Comparison of ENCODE assay signal across 1 cellular context in genomic region chr20:728022-728944, GRCh38.
A peak's percentile ranks its signal among the peaks of the same experiment; 100 is the strongest.
TF ChIP-seq lines count a peak whose summit lies in the region.

No MANE protein-coding gene starts in this region.

TF ChIP-seq in HepG2, 621 proteins besides CTCF, POLR2A, EP300 and RAD21 (continued from another document and continues in another):
- TF ChIP-seq ZBTB37 (CRISPR knock-in tag; IDR thresholded peaks at IDR 0.05) (no peak), NAIF1 (CRISPR knock-in tag; IDR thresholded peaks at IDR 0.05; ENCODE audit: borderline replicate concordance) (no peak), CHD4 (IDR thresholded peaks at IDR 0.05; ENCODE audit: borderline replicate concordance, low read length) (no peak), ZNF44 (CRISPR knock-in tag; IDR thresholded peaks at IDR 0.05) (no peak), CBX1 (IDR thresholded peaks at IDR 0.05; ENCODE audit: low read depth) (peak; percentile 47), MAFK (conservative IDR thresholded peaks at IDR 0.05 in 1 of 2, IDR thresholded peaks at IDR 0.05 in 1 of 2; ENCODE audit: low read length in 2 of 2) (no peak), ZNF180 (CRISPR knock-in tag; IDR thresholded peaks at IDR 0.05; ENCODE audit: borderline replicate concordance, low read depth) (no peak), CREBL2 (CRISPR knock-in tag; IDR thresholded peaks at IDR 0.05; ENCODE audit: borderline replicate concordance) (no peak), ZNF20 (CRISPR knock-in tag; IDR thresholded peaks at IDR 0.05) (no peak), ZNF546 (CRISPR knock-in tag; conservative IDR thresholded peaks at IDR 0.05) (no peak), ZNF839 (CRISPR knock-in tag; IDR thresholded peaks at IDR 0.05; ENCODE audit: borderline replicate concordance) (no peak), ZNF577 (CRISPR knock-in tag; IDR thresholded peaks at IDR 0.05; ENCODE audit: borderline replicate concordance, low read depth) (no peak), PHF20 (CRISPR knock-in tag; IDR thresholded peaks at IDR 0.05) (no peak), RARA (CRISPR knock-in tag; IDR thresholded peaks at IDR 0.05) (peak; percentile 23; the same call in 1 of the 2 replicates), ZNF570 (CRISPR knock-in tag; IDR thresholded peaks at IDR 0.05; ENCODE audit: borderline replicate concordance) (no peak), MAZ (IDR thresholded peaks at IDR 0.05; ENCODE audit: borderline replicate concordance, low read depth, low read length) (peak; percentile 32; the same call in 1 of the 2 replicates), MAZ (CRISPR knock-in tag; IDR thresholded peaks at IDR 0.05; ENCODE audit: low read depth) (peak; percentile 81), ATF1 (CRISPR knock-in tag; IDR thresholded peaks at IDR 0.05) (no peak), ZNF891 (CRISPR knock-in tag; IDR thresholded peaks at IDR 0.05) (peak; percentile 31; the same call in 1 of the 2 replicates), TRIM24 (CRISPR knock-in tag; IDR thresholded peaks at IDR 0.05) (no peak), HOXA3 (CRISPR knock-in tag; IDR thresholded peaks at IDR 0.05) (peak; percentile 38; the same call in 1 of the 2 replicates), ARNT2 (CRISPR knock-in tag; IDR thresholded peaks at IDR 0.05; ENCODE audit: low read depth) (peak; percentile 74), CC2D1A (CRISPR knock-in tag; IDR thresholded peaks at IDR 0.05) (no peak), ZNF670 (CRISPR knock-in tag; IDR thresholded peaks at IDR 0.05; ENCODE audit: borderline replicate concordance) (0 out of 2 replicates have a peak, but pooled peaks have one; percentile 54), SNRNP70 (IDR thresholded peaks at IDR 0.05; ENCODE audit: low read depth, low read length) (no peak), CHD2 (IDR thresholded peaks at IDR 0.05; ENCODE audit: low read depth, low read length) (no peak), ZNF24 (IDR thresholded peaks at IDR 0.05) (no peak), ZNF709 (CRISPR knock-in tag; IDR thresholded peaks at IDR 0.05) (0 out of 2 replicates have a peak, but pooled peaks have one; percentile 52), PTBP1 (IDR thresholded peaks at IDR 0.05; ENCODE audit: low read depth, low read length, poor library complexity, severe bottlenecking) (peak; percentile 56), NRL (CRISPR knock-in tag; IDR thresholded peaks at IDR 0.05; ENCODE audit: borderline replicate concordance) (no peak), RFXANK (CRISPR knock-in tag; IDR thresholded peaks at IDR 0.05) (no peak)
- TF ChIP-seq, protein P1, sequence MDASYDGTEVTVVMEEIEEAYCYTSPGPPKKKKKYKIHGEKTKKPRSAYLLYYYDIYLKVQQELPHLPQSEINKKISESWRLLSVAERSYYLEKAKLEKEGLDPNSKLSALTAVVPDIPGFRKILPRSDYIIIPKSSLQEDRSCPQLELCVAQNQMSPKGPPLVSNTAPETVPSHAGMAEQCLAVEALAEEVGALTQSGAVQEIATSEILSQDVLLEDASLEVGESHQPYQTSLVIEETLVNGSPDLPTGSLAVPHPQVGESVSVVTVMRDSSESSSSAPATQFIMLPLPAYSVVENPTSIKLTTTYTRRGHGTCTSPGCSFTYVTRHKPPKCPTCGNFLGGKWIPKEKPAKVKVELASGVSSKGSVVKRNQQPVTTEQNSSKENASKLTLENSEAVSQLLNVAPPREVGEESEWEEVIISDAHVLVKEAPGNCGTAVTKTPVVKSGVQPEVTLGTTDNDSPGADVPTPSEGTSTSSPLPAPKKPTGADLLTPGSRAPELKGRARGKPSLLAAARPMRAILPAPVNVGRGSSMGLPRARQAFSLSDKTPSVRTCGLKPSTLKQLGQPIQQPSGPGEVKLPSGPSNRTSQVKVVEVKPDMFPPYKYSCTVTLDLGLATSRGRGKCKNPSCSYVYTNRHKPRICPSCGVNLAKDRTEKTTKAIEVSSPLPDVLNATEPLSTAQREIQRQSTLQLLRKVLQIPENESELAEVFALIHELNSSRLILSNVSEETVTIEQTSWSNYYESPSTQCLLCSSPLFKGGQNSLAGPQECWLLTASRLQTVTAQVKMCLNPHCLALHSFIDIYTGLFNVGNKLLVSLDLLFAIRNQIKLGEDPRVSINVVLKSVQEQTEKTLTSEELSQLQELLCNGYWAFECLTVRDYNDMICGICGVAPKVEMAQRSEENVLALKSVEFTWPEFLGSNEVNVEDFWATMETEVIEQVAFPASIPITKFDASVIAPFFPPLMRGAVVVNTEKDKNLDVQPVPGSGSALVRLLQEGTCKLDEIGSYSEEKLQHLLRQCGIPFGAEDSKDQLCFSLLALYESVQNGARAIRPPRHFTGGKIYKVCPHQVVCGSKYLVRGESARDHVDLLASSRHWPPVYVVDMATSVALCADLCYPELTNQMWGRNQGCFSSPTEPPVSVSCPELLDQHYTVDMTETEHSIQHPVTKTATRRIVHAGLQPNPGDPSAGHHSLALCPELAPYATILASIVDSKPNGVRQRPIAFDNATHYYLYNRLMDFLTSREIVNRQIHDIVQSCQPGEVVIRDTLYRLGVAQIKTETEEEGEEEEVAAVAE (CRISPR knock-in tag; IDR thresholded peaks at IDR 0.05; ENCODE audit: borderline replicate concordance) = no peak
- TF ChIP-seq, protein P2, sequence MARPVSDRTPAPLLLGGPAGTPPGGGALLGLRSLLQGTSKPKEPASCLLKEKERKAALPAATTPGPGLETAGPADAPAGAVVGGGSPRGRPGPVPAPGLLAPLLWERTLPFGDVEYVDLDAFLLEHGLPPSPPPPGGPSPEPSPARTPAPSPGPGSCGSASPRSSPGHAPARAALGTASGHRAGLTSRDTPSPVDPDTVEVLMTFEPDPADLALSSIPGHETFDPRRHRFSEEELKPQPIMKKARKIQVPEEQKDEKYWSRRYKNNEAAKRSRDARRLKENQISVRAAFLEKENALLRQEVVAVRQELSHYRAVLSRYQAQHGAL (CRISPR knock-in tag; IDR thresholded peaks at IDR 0.05; ENCODE audit: not compliant biosample characterization) = no peak
- TF ChIP-seq, protein P3, sequence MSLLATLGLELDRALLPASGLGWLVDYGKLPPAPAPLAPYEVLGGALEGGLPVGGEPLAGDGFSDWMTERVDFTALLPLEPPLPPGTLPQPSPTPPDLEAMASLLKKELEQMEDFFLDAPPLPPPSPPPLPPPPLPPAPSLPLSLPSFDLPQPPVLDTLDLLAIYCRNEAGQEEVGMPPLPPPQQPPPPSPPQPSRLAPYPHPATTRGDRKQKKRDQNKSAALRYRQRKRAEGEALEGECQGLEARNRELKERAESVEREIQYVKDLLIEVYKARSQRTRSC (CRISPR knock-in tag; IDR thresholded peaks at IDR 0.05; ENCODE audit: low read depth) = no peak
- TF ChIP-seq, protein P4, sequence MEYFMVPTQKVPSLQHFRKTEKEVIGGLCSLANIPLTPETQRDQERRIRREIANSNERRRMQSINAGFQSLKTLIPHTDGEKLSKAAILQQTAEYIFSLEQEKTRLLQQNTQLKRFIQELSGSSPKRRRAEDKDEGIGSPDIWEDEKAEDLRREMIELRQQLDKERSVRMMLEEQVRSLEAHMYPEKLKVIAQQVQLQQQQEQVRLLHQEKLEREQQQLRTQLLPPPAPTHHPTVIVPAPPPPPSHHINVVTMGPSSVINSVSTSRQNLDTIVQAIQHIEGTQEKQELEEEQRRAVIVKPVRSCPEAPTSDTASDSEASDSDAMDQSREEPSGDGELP (IDR thresholded peaks at IDR 0.05; ENCODE audit: borderline replicate concordance, low read depth) = no peak
- TF ChIP-seq, protein P5, sequence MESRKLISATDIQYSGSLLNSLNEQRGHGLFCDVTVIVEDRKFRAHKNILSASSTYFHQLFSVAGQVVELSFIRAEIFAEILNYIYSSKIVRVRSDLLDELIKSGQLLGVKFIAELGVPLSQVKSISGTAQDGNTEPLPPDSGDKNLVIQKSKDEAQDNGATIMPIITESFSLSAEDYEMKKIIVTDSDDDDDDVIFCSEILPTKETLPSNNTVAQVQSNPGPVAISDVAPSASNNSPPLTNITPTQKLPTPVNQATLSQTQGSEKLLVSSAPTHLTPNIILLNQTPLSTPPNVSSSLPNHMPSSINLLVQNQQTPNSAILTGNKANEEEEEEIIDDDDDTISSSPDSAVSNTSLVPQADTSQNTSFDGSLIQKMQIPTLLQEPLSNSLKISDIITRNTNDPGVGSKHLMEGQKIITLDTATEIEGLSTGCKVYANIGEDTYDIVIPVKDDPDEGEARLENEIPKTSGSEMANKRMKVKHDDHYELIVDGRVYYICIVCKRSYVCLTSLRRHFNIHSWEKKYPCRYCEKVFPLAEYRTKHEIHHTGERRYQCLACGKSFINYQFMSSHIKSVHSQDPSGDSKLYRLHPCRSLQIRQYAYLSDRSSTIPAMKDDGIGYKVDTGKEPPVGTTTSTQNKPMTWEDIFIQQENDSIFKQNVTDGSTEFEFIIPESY (CRISPR knock-in tag; IDR thresholded peaks at IDR 0.05) = peak; percentile 27; the same call in 1 of the 2 replicates
- TF ChIP-seq, protein P6, sequence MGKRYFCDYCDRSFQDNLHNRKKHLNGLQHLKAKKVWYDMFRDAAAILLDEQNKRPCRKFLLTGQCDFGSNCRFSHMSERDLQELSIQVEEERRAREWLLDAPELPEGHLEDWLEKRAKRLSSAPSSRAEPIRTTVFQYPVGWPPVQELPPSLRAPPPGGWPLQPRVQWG (CRISPR knock-in tag; IDR thresholded peaks at IDR 0.05; ENCODE audit: borderline replicate concordance, low read depth) = no peak
- TF ChIP-seq, protein P7, sequence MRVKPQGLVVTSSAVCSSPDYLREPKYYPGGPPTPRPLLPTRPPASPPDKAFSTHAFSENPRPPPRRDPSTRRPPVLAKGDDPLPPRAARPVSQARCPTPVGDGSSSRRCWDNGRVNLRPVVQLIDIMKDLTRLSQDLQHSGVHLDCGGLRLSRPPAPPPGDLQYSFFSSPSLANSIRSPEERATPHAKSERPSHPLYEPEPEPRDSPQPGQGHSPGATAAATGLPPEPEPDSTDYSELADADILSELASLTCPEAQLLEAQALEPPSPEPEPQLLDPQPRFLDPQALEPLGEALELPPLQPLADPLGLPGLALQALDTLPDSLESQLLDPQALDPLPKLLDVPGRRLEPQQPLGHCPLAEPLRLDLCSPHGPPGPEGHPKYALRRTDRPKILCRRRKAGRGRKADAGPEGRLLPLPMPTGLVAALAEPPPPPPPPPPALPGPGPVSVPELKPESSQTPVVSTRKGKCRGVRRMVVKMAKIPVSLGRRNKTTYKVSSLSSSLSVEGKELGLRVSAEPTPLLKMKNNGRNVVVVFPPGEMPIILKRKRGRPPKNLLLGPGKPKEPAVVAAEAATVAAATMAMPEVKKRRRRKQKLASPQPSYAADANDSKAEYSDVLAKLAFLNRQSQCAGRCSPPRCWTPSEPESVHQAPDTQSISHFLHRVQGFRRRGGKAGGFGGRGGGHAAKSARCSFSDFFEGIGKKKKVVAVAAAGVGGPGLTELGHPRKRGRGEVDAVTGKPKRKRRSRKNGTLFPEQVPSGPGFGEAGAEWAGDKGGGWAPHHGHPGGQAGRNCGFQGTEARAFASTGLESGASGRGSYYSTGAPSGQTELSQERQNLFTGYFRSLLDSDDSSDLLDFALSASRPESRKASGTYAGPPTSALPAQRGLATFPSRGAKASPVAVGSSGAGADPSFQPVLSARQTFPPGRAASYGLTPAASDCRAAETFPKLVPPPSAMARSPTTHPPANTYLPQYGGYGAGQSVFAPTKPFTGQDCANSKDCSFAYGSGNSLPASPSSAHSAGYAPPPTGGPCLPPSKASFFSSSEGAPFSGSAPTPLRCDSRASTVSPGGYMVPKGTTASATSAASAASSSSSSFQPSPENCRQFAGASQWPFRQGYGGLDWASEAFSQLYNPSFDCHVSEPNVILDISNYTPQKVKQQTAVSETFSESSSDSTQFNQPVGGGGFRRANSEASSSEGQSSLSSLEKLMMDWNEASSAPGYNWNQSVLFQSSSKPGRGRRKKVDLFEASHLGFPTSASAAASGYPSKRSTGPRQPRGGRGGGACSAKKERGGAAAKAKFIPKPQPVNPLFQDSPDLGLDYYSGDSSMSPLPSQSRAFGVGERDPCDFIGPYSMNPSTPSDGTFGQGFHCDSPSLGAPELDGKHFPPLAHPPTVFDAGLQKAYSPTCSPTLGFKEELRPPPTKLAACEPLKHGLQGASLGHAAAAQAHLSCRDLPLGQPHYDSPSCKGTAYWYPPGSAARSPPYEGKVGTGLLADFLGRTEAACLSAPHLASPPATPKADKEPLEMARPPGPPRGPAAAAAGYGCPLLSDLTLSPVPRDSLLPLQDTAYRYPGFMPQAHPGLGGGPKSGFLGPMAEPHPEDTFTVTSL (CRISPR knock-in tag; IDR thresholded peaks at IDR 0.05; ENCODE audit: borderline replicate concordance) = no peak
- TF ChIP-seq, protein P8, sequence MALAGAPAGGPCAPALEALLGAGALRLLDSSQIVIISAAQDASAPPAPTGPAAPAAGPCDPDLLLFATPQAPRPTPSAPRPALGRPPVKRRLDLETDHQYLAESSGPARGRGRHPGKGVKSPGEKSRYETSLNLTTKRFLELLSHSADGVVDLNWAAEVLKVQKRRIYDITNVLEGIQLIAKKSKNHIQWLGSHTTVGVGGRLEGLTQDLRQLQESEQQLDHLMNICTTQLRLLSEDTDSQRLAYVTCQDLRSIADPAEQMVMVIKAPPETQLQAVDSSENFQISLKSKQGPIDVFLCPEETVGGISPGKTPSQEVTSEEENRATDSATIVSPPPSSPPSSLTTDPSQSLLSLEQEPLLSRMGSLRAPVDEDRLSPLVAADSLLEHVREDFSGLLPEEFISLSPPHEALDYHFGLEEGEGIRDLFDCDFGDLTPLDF (CRISPR knock-in tag; IDR thresholded peaks at IDR 0.05) = no peak
- TF ChIP-seq, protein P9, sequence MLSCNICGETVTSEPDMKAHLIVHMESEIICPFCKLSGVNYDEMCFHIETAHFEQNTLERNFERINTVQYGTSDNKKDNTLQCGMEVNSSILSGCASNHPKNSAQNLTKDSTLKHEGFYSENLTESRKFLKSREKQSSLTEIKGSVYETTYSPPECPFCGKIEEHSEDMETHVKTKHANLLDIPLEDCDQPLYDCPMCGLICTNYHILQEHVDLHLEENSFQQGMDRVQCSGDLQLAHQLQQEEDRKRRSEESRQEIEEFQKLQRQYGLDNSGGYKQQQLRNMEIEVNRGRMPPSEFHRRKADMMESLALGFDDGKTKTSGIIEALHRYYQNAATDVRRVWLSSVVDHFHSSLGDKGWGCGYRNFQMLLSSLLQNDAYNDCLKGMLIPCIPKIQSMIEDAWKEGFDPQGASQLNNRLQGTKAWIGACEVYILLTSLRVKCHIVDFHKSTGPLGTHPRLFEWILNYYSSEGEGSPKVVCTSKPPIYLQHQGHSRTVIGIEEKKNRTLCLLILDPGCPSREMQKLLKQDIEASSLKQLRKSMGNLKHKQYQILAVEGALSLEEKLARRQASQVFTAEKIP (CRISPR knock-in tag; IDR thresholded peaks at IDR 0.05; ENCODE audit: borderline replicate concordance) = no peak
